In genomic region chr21:14554948-14555347, GRCh38 we compare ENCODE assay signal across 15 cellular contexts. TPM values are rescaled to one million over a fixed set of nuclear protein-coding genes. Genes with fewer than 3 reads are reported as not detected.
DNase-seq lines count a peak whose midpoint lies in the region; ATAC-seq, FAIRE-seq and TF ChIP-seq lines count a peak whose summit lies in the region.
"Had no signal": no experiment of that assay in that cellular context is flagged by ENCODE, and none has a peak within 500 bp of the region (broad histone marks: within the 10 kb centered on the region; RNA-seq: fewer than 3 reads in every experiment).

No MANE protein-coding gene starts in this region.

- peaks cover 20% of the 10 kb centered on the region for H3K4me1 Mint-ChIP-seq in WTC11
- H3K4me1 Mint-ChIP-seq in stimulated activated naive CD8-positive, alpha-beta T cell treated with anti-CD3 and anti-CD28 coated beads, Interleukin-15, Interleukin-2, amounts not matched to agents 100 ng/mL and 50 ng/mL, for 24 hours (ENCODE audit: low read depth) = peaks cover 50% of the 10 kb centered on the region

- TF ChIP-seq CTCF in WTC11 (IDR thresholded peaks at IDR 0.05) (no peak), K562 (IDR thresholded peaks at IDR 0.05 in 2 of 3, conservative IDR thresholded peaks at IDR 0.05 in 1 of 3; ENCODE audit: insufficient read depth in 2 of 3, low read depth in 1 of 3, low read length in 3 of 3) (no peak)

- peaks cover 3% of the 10 kb centered on the region for H3K9me3 Mint-ChIP-seq in WTC11
- H3K9me3 Mint-ChIP-seq in stimulated activated naive CD8-positive, alpha-beta T cell treated with anti-CD3 and anti-CD28 coated beads, Interleukin-15, Interleukin-2, amounts not matched to agents 100 ng/mL and 50 ng/mL, for 24 hours = peaks cover 5% of the 10 kb centered on the region
- H3K9me3 Mint-ChIP-seq: type B pancreatic cell had no signal

- in situ Hi-C loops in K562 (cut with MboI) = no loop called here

- 9% methylated on average over 1 of the region's 1 CpG for WGBS in K562 (ENCODE audit: insufficient coverage, low coverage, missing lambda C conversion rate)
- 50 to 54% methylated on average over 1 of the region's 1 CpG for WGBS in aorta, 2 donors

- 0 out of 2 replicates have a peak, but pooled peaks cover under 1% of the 10 kb centered on the region for H3K36me3 Mint-ChIP-seq in WTC11
- H3K36me3 Mint-ChIP-seq in stimulated activated naive CD8-positive, alpha-beta T cell treated with anti-CD3 and anti-CD28 coated beads, Interleukin-15, Interleukin-2, amounts not matched to agents 100 ng/mL and 50 ng/mL, for 24 hours (ENCODE audit: low read depth) = peaks cover 4% of the 10 kb centered on the region
- H3K36me3 Mint-ChIP-seq: type B pancreatic cell had no signal

- H3K27ac Mint-ChIP-seq in WTC11 = no peak overlapping the region
- H3K27ac Mint-ChIP-seq in stimulated activated naive CD8-positive, alpha-beta T cell treated with anti-CD3 and anti-CD28 coated beads, Interleukin-15, Interleukin-2, amounts not matched to agents 100 ng/mL and 50 ng/mL, for 24 hours = peak overlapping the region; percentile 22
- H3K27ac Mint-ChIP-seq: HFFc6, type B pancreatic cell had no signal

- no peak for TF ChIP-seq RAD21 in K562 (CRISPR knock-in tag; conservative IDR thresholded peaks at IDR 0.05 in 1 of 2, IDR thresholded peaks at IDR 0.05 in 1 of 2)

- H3K4me1 ChIP-seq in K562 (replicated peaks in 1 of 2; ENCODE audit: control insufficient read depth in 2 of 2, insufficient read depth in 2 of 2, low read length in 2 of 2) (peaks cover 0 to 12% of the 10 kb centered on the region in 2 experiments; a peak in 2 of 5 replicates), aorta (ENCODE audit: control insufficient read depth in 1 of 2, insufficient read depth in 2 of 2, low read length in 2 of 2) (no peaks in the 10 kb centered on the region)
- H3K4me1 ChIP-seq: parathyroid adenoma, SJSA1 had no signal

- peak overlapping the region; percentile 57 for H2AFZ ChIP-seq in K562 (ENCODE audit: low read depth, low read length)
- H2AFZ ChIP-seq: parathyroid adenoma had no signal

- no peak overlapping the region for H3K4me3 ChIP-seq in K562
- H3K4me3 ChIP-seq in aorta (ENCODE audit: low read length in 2 of 2) = no peak overlapping the region
- H3K4me3 ChIP-seq: cardiac muscle cell, SJSA1 had no signal

- ATAC-seq in WTC11 (peak; percentile 38; the same call in 1 of the 2 replicates), K562 (peak; percentile 60), aorta (ENCODE audit: low FRiP score) (no peak)

- intact Hi-C loops in K562 (cut with micrococcal nuclease) = no loop called here
- intact Hi-C loops in aorta (cut with DNase I) = no loop called here

- no peak for FAIRE-seq in K562 (lab: Jason Lieb, UNC)
- FAIRE-seq: keratinocyte had no signal

- no peaks in the 10 kb centered on the region for H3K36me3 ChIP-seq in K562 (ENCODE audit: control insufficient read depth, insufficient read depth, low read length)
- no peaks in the 10 kb centered on the region for H3K36me3 ChIP-seq in aorta (ENCODE audit: control insufficient read depth in 1 of 2, insufficient read depth in 2 of 2, low read length in 1 of 2)
- H3K36me3 ChIP-seq: cardiac muscle cell, SJSA1 had no signal

- no peaks in the 10 kb centered on the region for H4K20me1 ChIP-seq in K562 (replicated peaks; ENCODE audit: control insufficient read depth, insufficient read depth, low read length)

- H3K79me2 ChIP-seq in K562 (ENCODE audit: control insufficient read depth, insufficient read depth, low read length) = no peaks in the 10 kb centered on the region
- H3K79me2 ChIP-seq: parathyroid adenoma had no signal

- H3K4me2 ChIP-seq in K562 (ENCODE audit: insufficient read depth, low read length) = no peak overlapping the region

- no peak overlapping the region for H3K4me3 Mint-ChIP-seq in WTC11
- H3K4me3 Mint-ChIP-seq in stimulated activated naive CD8-positive, alpha-beta T cell treated with anti-CD3 and anti-CD28 coated beads, Interleukin-15, Interleukin-2, amounts not matched to agents 100 ng/mL and 50 ng/mL, for 24 hours = no peak overlapping the region
- H3K4me3 Mint-ChIP-seq: HFFc6, type B pancreatic cell had no signal

- no peaks in the 10 kb centered on the region for H3K27me3 Mint-ChIP-seq in WTC11 (ENCODE audit: low read depth)
- H3K27me3 Mint-ChIP-seq in stimulated activated naive CD8-positive, alpha-beta T cell treated with anti-CD3 and anti-CD28 coated beads, Interleukin-15, Interleukin-2, amounts not matched to agents 100 ng/mL and 50 ng/mL, for 24 hours = no peaks in the 10 kb centered on the region
- H3K27me3 Mint-ChIP-seq: type B pancreatic cell had no signal

- H3K9me1 ChIP-seq in K562 (ENCODE audit: control insufficient read depth, insufficient read depth, low read length) = no peaks in the 10 kb centered on the region

- H3K9me3 ChIP-seq in K562 (replicated peaks; ENCODE audit: control insufficient read depth, insufficient read depth, low read depth, low read length) (no peaks in the 10 kb centered on the region), aorta (ENCODE audit: control insufficient read depth, low read length) (no peaks in the 10 kb centered on the region)
- H3K9me3 ChIP-seq: SJSA1 had no signal

- TF ChIP-seq EP300 in K562 (IDR thresholded peaks at IDR 0.05; ENCODE audit: low read length) = no peak

- no TSS peak for BruUV-seq in K562 (replicated peaks; lab: Mats Ljungman, UMichigan)

- H3K27ac ChIP-seq in K562 (ENCODE audit: extremely low read depth, low read depth, low read length) = no peak overlapping the region
- no peak overlapping the region for H3K27ac ChIP-seq in aorta (ENCODE audit: low read depth in 1 of 2, low read length in 2 of 2)
- H3K27ac ChIP-seq: cardiac muscle cell, parathyroid adenoma, SJSA1 had no signal

- peak; percentile 48 for DNase-seq in stimulated activated CD4-positive, alpha-beta T cell treated with anti-CD3 and anti-CD28 coated beads, Interleukin-15, amount 100 ng/mL, for 24 hours
- no peak for DNase-seq in stimulated activated CD4-positive, alpha-beta T cell treated with anti-CD3 and anti-CD28 coated beads, Interleukin-2, amount 100 ng/mL, for 48 hours
- DNase-seq in WTC11 (ENCODE audit: low spot score) (no peak), K562 (ENCODE audit: extremely low read depth in 1 of 4, low spot score in 3 of 4) (no peak), cortex of kidney (lab: John Stamatoyannopoulos, UW) (no peak), aorta (no peak), SHP77 treated with DMSO at 0.1 percent for 48 hours (lab: John Stamatoyannopoulos, UW) (no peak)
- DNase-seq: HFFc6; NK-92 treated with Interleukin-12 subunit alpha and Interleukin-12 subunit beta, amount 100 ng/mL, for 24 hours had no signal

- no peak overlapping the region for H3K9ac ChIP-seq in K562 (ENCODE audit: insufficient read depth in 1 of 2, low read depth in 2 of 2, low read length in 2 of 2)
- H3K9ac ChIP-seq: parathyroid adenoma had no signal

- H3K27me3 ChIP-seq in K562 (ENCODE audit: control insufficient read depth in 2 of 2, insufficient read depth in 2 of 2, low read length in 2 of 2) = no peaks in the 10 kb centered on the region
- H3K27me3 ChIP-seq in aorta (ENCODE audit: control insufficient read depth in 1 of 2, insufficient read depth in 2 of 2, low read length in 1 of 2) = no peaks in the 10 kb centered on the region
- H3K27me3 ChIP-seq: cardiac muscle cell, SJSA1 had no signal

- POLR2A ChIA-PET in WTC11 (lab: Charles Lee) (no interaction called here), K562 (lab: Yijun Ruan, JAX) (no interaction called here)

- CTCF ChIA-PET in WTC11 (lab: Charles Lee) (no interaction called here), K562 (lab: Yijun Ruan, JAX; ENCODE audit: low intra/inter-chr PET ratio) (no interaction called here)

- TF ChIP-seq POLR2A in K562 (conservative IDR thresholded peaks at IDR 0.05) = no peak

TF ChIP-seq in WTC11, 78 proteins besides CTCF, POLR2A, EP300 and RAD21 (continues in another document):
- TF ChIP-seq SMAD4 (CRISPR knock-in tag; IDR thresholded peaks at IDR 0.05) = no peak
- TF ChIP-seq IRF1 (CRISPR knock-in tag; IDR thresholded peaks at IDR 0.05) = no peak

TF ChIP-seq in K562, 482 proteins besides CTCF, POLR2A, EP300 and RAD21:
- TF ChIP-seq FOSL1 (tag; conservative IDR thresholded peaks at IDR 0.05) (peak; percentile 80), TFAP4 (CRISPR knock-in tag; IDR thresholded peaks at IDR 0.05; ENCODE audit: borderline replicate concordance) (no peak)
TF ChIP-seq in K562: peak in this region for 1.

RNA-seq across cellular contexts. Expression of gene SAMSN1, which starts 8.8 kb away (rescaled TPM):
- 1.0 to 1.3 TPM (median 1.2 TPM) in 3 replicates for total RNA-seq in WTC11 (2021)
- 35.2 and 136 TPM in 2 replicates for total RNA-seq in K562 (2011; cell fraction: chromatin; rRNA removed; ENCODE audit: low replicate concordance)
- total RNA-seq in K562 (2011; cell fraction: nucleolus; rRNA removed) = 20.5 and 30.3 TPM in 2 replicates
- 46.3 and 72.5 TPM in 2 replicates for total RNA-seq in K562 (2011; cell fraction: nucleoplasm; rRNA removed)
- 96.8 and 106 TPM in 2 replicates for total RNA-seq in K562 (2014; rRNA removed)
- 201 and 218 TPM in 2 replicates for total RNA-seq in K562 (2014; rRNA removed; fragmentation: Illumina TruSeq; extraction: Trizol)
- 143 and 159 TPM in 2 replicates for total RNA-seq in K562 (2015; rRNA removed; fragmentation: Illumina TruSeq; extraction: Trizol)
- 101 and 118 TPM in 2 replicates for total RNA-seq in K562 (2021)
- 135 and 151 TPM in 2 replicates for polyA plus RNA-seq in K562 (2011; rRNA removed)
- 22.7 and 52.5 TPM in 2 replicates for polyA plus RNA-seq in K562 (2011; cell fraction: cytosol; rRNA removed)
- polyA plus RNA-seq in K562 (2011; cell fraction: nucleus; rRNA removed) = 48.6 and 89.9 TPM in 2 replicates
- polyA plus RNA-seq in K562 (2012) = 101 and 117 TPM in 2 replicates
- polyA plus RNA-seq in K562 (2014; fragmentation: Illumina TruSeq; extraction: Trizol) = 172 and 209 TPM in 2 replicates
- polyA plus RNA-seq in K562 (2014; fragmentation: Nextera tagmentation; extraction: Ambion mirVana) = 100 to 1,000 TPM; 184 to 223 TPM
- polyA plus RNA-seq in K562 (2014; rRNA removed) = 129 and 135 TPM in 2 replicates
- polyA minus RNA-seq in K562 (2011; rRNA and poly(A)+ RNA removed) = 95.4 and 142 TPM in 2 replicates
- 33.6 and 37.9 TPM in 2 replicates for polyA minus RNA-seq in K562 (2011; cell fraction: cytosol; rRNA and poly(A)+ RNA removed)
- polyA minus RNA-seq in K562 (2011; cell fraction: nucleus; rRNA and poly(A)+ RNA removed) = 39.7 and 92.0 TPM in 2 replicates
- total RNA-seq in aorta = 10 to 100 TPM; 14.4 to 16.1 TPM
- 10 to 100 TPM in 1 of 2 donors, 1 to 10 TPM in 1; 1.2 to 14.4 TPM for polyA plus RNA-seq in aorta
- total RNA-seq: HFFc6, SJSA1 had no signal
- polyA plus RNA-seq: keratinocyte had no signal
